ENCODE assay signal across 1 cellular context in the genomic region with DNA sequence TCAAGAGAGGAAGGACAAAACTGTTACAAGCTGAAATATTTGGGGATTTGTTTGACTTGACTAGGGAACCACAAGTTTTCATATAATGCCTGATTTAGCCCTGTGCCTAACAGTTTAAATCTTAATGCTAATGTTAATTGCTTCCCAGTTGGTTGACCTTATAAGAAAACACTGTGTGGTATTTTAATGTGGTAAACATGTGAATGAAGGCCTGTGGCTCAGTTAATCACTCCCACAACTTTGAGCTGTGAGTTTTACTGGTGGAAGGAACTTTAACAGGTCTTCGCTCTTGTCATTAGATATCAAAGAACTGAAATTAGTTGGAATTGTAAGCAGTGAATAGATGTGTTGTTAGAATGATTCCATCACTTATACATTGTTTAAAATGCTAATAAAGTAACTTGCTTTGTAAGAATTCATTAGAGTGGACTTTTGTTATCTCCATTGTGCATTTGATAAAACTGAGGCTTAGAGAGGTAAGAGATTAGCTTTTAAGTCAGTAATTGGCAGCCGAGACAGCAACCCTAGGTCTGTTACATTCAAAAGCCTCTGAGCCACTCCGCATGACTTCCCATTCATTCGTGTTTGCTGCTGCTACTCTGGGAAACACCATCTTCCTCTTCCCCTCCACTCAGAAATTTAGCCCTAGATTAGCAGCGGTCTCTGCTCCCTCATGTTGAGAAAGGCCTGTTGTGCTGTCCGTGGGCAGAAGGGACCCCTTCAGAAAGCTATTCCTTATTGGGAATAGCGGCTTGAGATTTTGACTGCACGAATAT.
TF ChIP-seq lines count a peak whose summit lies in the region.

No MANE protein-coding gene starts in this region.

TF ChIP-seq in GM12878, 131 proteins besides CTCF, POLR2A, EP300 and RAD21 (continued from another document):
- TF ChIP-seq PAX8 (IDR thresholded peaks at IDR 0.05) (no peak), MXI1 (IDR thresholded peaks at IDR 0.05; ENCODE audit: low read depth, low read length) (0 out of 2 replicates have a peak, but pooled peaks have one; percentile 7), NFIC (IDR thresholded peaks at IDR 0.05; ENCODE audit: low read depth, low read length) (0 out of 2 replicates have a peak, but pooled peaks have one; percentile 9), SMAD1 (IDR thresholded peaks at IDR 0.05; ENCODE audit: low read depth, partially characterized antibody) (no peak)
